1 cellular context compared by ENCODE assay signal in the genomic region with DNA sequence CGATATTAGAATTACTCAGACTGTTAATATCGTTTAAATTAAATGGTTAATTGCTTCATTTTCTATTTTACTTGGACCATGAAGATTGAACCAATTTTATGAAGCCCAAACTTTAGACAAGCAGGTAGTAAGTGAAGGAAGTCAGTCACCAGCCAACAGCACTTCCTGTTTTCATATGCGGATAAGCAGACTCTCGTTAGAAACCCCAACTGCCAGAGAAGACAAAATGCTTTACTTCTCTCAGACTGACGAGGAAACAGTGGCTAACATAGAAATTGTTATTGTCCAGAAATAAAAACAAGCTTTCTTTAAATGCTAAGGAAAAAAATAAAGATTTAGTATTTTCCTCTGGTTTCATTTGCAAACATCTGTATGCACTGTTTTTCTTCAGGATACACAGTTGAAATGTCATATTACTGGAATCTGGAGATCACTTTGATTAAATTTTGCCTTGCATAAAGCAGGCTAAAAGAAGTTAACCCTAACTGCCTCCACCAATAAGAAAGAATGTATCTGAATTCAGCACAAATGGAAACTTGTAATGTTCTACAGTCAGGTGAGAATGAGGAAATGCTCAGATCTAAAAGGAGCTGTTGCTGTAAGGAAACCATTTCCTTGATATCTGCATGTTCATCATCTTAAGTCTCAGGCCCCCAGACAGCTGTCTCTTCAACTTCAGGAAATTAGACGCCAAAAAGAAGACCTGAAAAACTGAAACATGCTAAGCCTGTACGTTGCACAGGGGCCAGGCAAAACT.
TF ChIP-seq lines count a peak whose summit lies in the region.

No MANE protein-coding gene starts in this region.

TF ChIP-seq in K562, 482 proteins besides CTCF, POLR2A, EP300 and RAD21 (continued from another document and continues in another):
- TF ChIP-seq ZNF75A (CRISPR knock-in tag; IDR thresholded peaks at IDR 0.05) (no peak), ATF1 (CRISPR knock-in tag; IDR thresholded peaks at IDR 0.05) (no peak), ATF1 (tag; IDR thresholded peaks at IDR 0.05) (0 out of 2 replicates have a peak, but pooled peaks have one; percentile 15), CREB1 (IDR thresholded peaks at IDR 0.05) (no peak), CREB1 (CRISPR knock-in tag; IDR thresholded peaks at IDR 0.05) (no peak), JUND (IDR thresholded peaks at IDR 0.05; ENCODE audit: borderline replicate concordance, low read depth, low read length) (no peak), JUND (tag; IDR thresholded peaks at IDR 0.05; ENCODE audit: borderline replicate concordance, low read depth, low read length) (peak; percentile 22; the same call in 1 of the 3 replicates), SMARCA5 (IDR thresholded peaks at IDR 0.05) (no peak; the same call in 1 of the 2 replicates), ARNT (IDR thresholded peaks at IDR 0.05) (peak in 1 of 2 experiments; percentile 37; a peak in 1 of 4 replicates), ZBTB8A (IDR thresholded peaks at IDR 0.05; ENCODE audit: partially characterized antibody) (no peak), TBL1XR1 (IDR thresholded peaks at IDR 0.05; ENCODE audit: low read length in 2 of 2) (0 out of 4 replicates have a peak, but pooled peaks of 1 of the 2 experiments have one; percentile 23), ZNF707 (CRISPR knock-in tag; conservative IDR thresholded peaks at IDR 0.05) (no peak), HDAC8 (tag; IDR thresholded peaks at IDR 0.05) (no peak), ZBTB9 (CRISPR knock-in tag; IDR thresholded peaks at IDR 0.05) (peak; percentile 35; the same call in 1 of the 2 replicates), SPI1 (IDR thresholded peaks at IDR 0.05; ENCODE audit: borderline replicate concordance, low read depth, low read length) (peak; percentile 100), CBX8 (IDR thresholded peaks at IDR 0.05; ENCODE audit: borderline replicate concordance, extremely low read depth, low read depth, low read length, poor library complexity, severe bottlenecking) (no peak), ZNF24 (IDR thresholded peaks at IDR 0.05) (0 out of 2 replicates have a peak, but pooled peaks have one; percentile 9), CREM (IDR thresholded peaks at IDR 0.05; ENCODE audit: low read depth) (peak; percentile 22; the same call in 1 of the 2 replicates), ZNF551 (CRISPR knock-in tag; IDR thresholded peaks at IDR 0.05) (no peak), MCM3 (IDR thresholded peaks at IDR 0.05) (no peak), HNRNPUL1 (IDR thresholded peaks at IDR 0.05; ENCODE audit: low read length) (no peak), NFE2 (IDR thresholded peaks at IDR 0.05; ENCODE audit: low read depth) (peak; percentile 51; the same call in 1 of the 2 replicates), ARID1B (IDR thresholded peaks at IDR 0.05) (0 out of 2 replicates have a peak, but pooled peaks have one; percentile 10), C11orf30 (IDR thresholded peaks at IDR 0.05; ENCODE audit: low read depth) (peak; percentile 29; the same call in 1 of the 2 replicates), ZNF584 (CRISPR knock-in tag; IDR thresholded peaks at IDR 0.05; ENCODE audit: low read depth) (peak; percentile 42; the same call in 1 of the 2 replicates), CC2D1A (IDR thresholded peaks at IDR 0.05) (0 out of 2 replicates have a peak, but pooled peaks have one; percentile 15), ARID3A (IDR thresholded peaks at IDR 0.05; ENCODE audit: borderline replicate concordance, low read depth, low read length) (peak; percentile 14; the same call in 1 of the 2 replicates), ZNF79 (CRISPR knock-in tag; IDR thresholded peaks at IDR 0.05; ENCODE audit: low read depth) (no peak), MYBL2 (IDR thresholded peaks at IDR 0.05; ENCODE audit: low read depth) (peak; percentile 52; the same call in 1 of the 2 replicates), MYBL2 (CRISPR knock-in tag; IDR thresholded peaks at IDR 0.05; ENCODE audit: borderline replicate concordance) (no peak), SMAD4 (CRISPR knock-in tag; conservative IDR thresholded peaks at IDR 0.05) (0 out of 2 replicates have a peak, but pooled peaks have one; percentile 45), DPF2 (IDR thresholded peaks at IDR 0.05) (peak; percentile 32; the same call in 1 of the 2 replicates), TAL1 (IDR thresholded peaks at IDR 0.05) (0 out of 2 replicates have a peak, but pooled peaks have one; percentile 9), ZNF212 (CRISPR knock-in tag; IDR thresholded peaks at IDR 0.05) (no peak), ZNF175 (CRISPR knock-in tag; IDR thresholded peaks at IDR 0.05; ENCODE audit: low read depth) (0 out of 2 replicates have a peak, but pooled peaks have one; percentile 31)
- TF ChIP-seq, protein P1, sequence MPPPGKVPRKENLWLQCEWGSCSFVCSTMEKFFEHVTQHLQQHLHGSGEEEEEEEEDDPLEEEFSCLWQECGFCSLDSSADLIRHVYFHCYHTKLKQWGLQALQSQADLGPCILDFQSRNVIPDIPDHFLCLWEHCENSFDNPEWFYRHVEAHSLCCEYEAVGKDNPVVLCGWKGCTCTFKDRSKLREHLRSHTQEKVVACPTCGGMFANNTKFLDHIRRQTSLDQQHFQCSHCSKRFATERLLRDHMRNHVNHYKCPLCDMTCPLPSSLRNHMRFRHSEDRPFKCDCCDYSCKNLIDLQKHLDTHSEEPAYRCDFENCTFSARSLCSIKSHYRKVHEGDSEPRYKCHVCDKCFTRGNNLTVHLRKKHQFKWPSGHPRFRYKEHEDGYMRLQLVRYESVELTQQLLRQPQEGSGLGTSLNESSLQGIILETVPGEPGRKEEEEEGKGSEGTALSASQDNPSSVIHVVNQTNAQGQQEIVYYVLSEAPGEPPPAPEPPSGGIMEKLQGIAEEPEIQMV (tag; conservative IDR thresholded peaks at IDR 0.05; ENCODE audit: low read depth) = 0 out of 2 replicates have a peak, but pooled peaks have one; percentile 12
- TF ChIP-seq, protein P2, sequence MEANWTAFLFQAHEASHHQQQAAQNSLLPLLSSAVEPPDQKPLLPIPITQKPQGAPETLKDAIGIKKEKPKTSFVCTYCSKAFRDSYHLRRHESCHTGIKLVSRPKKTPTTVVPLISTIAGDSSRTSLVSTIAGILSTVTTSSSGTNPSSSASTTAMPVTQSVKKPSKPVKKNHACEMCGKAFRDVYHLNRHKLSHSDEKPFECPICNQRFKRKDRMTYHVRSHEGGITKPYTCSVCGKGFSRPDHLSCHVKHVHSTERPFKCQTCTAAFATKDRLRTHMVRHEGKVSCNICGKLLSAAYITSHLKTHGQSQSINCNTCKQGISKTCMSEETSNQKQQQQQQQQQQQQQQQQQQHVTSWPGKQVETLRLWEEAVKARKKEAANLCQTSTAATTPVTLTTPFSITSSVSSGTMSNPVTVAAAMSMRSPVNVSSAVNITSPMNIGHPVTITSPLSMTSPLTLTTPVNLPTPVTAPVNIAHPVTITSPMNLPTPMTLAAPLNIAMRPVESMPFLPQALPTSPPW (CRISPR knock-in tag; IDR thresholded peaks at IDR 0.05) = peak; percentile 23; the same call in 1 of the 2 replicates
- TF ChIP-seq, protein P3, sequence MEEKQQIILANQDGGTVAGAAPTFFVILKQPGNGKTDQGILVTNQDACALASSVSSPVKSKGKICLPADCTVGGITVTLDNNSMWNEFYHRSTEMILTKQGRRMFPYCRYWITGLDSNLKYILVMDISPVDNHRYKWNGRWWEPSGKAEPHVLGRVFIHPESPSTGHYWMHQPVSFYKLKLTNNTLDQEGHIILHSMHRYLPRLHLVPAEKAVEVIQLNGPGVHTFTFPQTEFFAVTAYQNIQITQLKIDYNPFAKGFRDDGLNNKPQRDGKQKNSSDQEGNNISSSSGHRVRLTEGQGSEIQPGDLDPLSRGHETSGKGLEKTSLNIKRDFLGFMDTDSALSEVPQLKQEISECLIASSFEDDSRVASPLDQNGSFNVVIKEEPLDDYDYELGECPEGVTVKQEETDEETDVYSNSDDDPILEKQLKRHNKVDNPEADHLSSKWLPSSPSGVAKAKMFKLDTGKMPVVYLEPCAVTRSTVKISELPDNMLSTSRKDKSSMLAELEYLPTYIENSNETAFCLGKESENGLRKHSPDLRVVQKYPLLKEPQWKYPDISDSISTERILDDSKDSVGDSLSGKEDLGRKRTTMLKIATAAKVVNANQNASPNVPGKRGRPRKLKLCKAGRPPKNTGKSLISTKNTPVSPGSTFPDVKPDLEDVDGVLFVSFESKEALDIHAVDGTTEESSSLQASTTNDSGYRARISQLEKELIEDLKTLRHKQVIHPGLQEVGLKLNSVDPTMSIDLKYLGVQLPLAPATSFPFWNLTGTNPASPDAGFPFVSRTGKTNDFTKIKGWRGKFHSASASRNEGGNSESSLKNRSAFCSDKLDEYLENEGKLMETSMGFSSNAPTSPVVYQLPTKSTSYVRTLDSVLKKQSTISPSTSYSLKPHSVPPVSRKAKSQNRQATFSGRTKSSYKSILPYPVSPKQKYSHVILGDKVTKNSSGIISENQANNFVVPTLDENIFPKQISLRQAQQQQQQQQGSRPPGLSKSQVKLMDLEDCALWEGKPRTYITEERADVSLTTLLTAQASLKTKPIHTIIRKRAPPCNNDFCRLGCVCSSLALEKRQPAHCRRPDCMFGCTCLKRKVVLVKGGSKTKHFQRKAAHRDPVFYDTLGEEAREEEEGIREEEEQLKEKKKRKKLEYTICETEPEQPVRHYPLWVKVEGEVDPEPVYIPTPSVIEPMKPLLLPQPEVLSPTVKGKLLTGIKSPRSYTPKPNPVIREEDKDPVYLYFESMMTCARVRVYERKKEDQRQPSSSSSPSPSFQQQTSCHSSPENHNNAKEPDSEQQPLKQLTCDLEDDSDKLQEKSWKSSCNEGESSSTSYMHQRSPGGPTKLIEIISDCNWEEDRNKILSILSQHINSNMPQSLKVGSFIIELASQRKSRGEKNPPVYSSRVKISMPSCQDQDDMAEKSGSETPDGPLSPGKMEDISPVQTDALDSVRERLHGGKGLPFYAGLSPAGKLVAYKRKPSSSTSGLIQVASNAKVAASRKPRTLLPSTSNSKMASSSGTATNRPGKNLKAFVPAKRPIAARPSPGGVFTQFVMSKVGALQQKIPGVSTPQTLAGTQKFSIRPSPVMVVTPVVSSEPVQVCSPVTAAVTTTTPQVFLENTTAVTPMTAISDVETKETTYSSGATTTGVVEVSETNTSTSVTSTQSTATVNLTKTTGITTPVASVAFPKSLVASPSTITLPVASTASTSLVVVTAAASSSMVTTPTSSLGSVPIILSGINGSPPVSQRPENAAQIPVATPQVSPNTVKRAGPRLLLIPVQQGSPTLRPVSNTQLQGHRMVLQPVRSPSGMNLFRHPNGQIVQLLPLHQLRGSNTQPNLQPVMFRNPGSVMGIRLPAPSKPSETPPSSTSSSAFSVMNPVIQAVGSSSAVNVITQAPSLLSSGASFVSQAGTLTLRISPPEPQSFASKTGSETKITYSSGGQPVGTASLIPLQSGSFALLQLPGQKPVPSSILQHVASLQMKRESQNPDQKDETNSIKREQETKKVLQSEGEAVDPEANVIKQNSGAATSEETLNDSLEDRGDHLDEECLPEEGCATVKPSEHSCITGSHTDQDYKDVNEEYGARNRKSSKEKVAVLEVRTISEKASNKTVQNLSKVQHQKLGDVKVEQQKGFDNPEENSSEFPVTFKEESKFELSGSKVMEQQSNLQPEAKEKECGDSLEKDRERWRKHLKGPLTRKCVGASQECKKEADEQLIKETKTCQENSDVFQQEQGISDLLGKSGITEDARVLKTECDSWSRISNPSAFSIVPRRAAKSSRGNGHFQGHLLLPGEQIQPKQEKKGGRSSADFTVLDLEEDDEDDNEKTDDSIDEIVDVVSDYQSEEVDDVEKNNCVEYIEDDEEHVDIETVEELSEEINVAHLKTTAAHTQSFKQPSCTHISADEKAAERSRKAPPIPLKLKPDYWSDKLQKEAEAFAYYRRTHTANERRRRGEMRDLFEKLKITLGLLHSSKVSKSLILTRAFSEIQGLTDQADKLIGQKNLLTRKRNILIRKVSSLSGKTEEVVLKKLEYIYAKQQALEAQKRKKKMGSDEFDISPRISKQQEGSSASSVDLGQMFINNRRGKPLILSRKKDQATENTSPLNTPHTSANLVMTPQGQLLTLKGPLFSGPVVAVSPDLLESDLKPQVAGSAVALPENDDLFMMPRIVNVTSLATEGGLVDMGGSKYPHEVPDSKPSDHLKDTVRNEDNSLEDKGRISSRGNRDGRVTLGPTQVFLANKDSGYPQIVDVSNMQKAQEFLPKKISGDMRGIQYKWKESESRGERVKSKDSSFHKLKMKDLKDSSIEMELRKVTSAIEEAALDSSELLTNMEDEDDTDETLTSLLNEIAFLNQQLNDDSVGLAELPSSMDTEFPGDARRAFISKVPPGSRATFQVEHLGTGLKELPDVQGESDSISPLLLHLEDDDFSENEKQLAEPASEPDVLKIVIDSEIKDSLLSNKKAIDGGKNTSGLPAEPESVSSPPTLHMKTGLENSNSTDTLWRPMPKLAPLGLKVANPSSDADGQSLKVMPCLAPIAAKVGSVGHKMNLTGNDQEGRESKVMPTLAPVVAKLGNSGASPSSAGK (IDR thresholded peaks at IDR 0.05) = no peak
